ENCODE assay signal across 11 cellular contexts in genomic region chr3:196399485-196399945, GRCh38. TPM values are rescaled to one million over a fixed set of nuclear protein-coding genes. Genes with fewer than 3 reads are reported as not detected.
DNase-seq lines count a peak whose midpoint lies in the region; TF ChIP-seq lines count a peak whose summit lies in the region.
"Had no signal": no experiment of that assay in that cellular context is flagged by ENCODE, and none has a peak within 500 bp of the region (broad histone marks: within the 10 kb centered on the region; RNA-seq: fewer than 3 reads in every experiment).

No MANE protein-coding gene starts in this region.

- H3K27me3 ChIP-seq in GM23248 (replicated peaks; ENCODE audit: insufficient read depth) (no peaks in the 10 kb centered on the region), mammary epithelial cell (ENCODE audit: insufficient read depth, low read length) (no peaks in the 10 kb centered on the region), esophagus muscularis mucosa (no peaks in the 10 kb centered on the region)

- H3K79me2 ChIP-seq in GM23248 (ENCODE audit: insufficient read depth), result peaks cover 75% of the 10 kb centered on the region
- peaks cover 8% of the 10 kb centered on the region for H3K79me2 ChIP-seq in mammary epithelial cell (ENCODE audit: insufficient read depth, low read length)

- H3K4me2 ChIP-seq in GM23248 (ENCODE audit: unreplicated experiment), result no peak overlapping the region
- H3K4me2 ChIP-seq in mammary epithelial cell (ENCODE audit: insufficient read depth, low read depth, low read length), result no peak overlapping the region

- BruUV-seq in mammary epithelial cell (replicated peaks; lab: Mats Ljungman, UMichigan), result no TSS peak

- CTCF ChIA-PET in mammary epithelial cell (lab: Charles Lee; ENCODE audit: low non-redundant PET), result no interaction called here

- H2AFZ ChIP-seq in GM23248, result no peak overlapping the region
- no peak overlapping the region for H2AFZ ChIP-seq in mammary epithelial cell (ENCODE audit: low read depth, low read length)

- dilution Hi-C loops in mammary epithelial cell (cut with HindIII; ENCODE audit: low sequenced_read_pairs), result no loop called here

- peaks cover 15% of the 10 kb centered on the region; the same call in 1 of the 2 replicates for H3K36me3 ChIP-seq in GM23248 (ENCODE audit: low read depth)
- peaks cover 4% of the 10 kb centered on the region for H3K36me3 ChIP-seq in mammary epithelial cell (ENCODE audit: insufficient read depth, low read length)
- peaks cover 7 to 70% (median 42%) of the 10 kb centered on the region in 4 donors for H3K36me3 ChIP-seq in esophagus muscularis mucosa

- no peak overlapping the region for H3K9ac ChIP-seq in GM23248
- H3K9ac ChIP-seq in mammary epithelial cell (ENCODE audit: insufficient read depth, low read length), result no peak overlapping the region

- WGBS in GM23248 (ENCODE audit: low coverage in 1 of 2, low lambda C conversion rate in 2 of 2, missing lambda C conversion rate in 2 of 2), 2 experiments, result 90 to 97% methylated on average over 3 of the region's 3 CpGs
- 79% methylated on average over 3 of the region's 3 CpGs for WGBS in mammary epithelial cell (ENCODE audit: low coverage, missing lambda C conversion rate)
- 86% methylated on average over 3 of the region's 3 CpGs for WGBS in esophagus muscularis mucosa

- H3K27ac ChIP-seq in GM23248 (no peak overlapping the region), mammary epithelial cell (ENCODE audit: insufficient read depth, low read depth, low read length) (no peak overlapping the region), esophagus muscularis mucosa (replicated peaks in 1 of 4) (no peak overlapping the region)
- H3K27ac ChIP-seq: HL-60 had no signal

- intact Hi-C loops in mammary epithelial cell (cut with micrococcal nuclease), result no loop called here
- intact Hi-C loops in esophagus muscularis mucosa (cut with DNase I), result no loop called here

- no peaks in the 10 kb centered on the region for H4K20me1 ChIP-seq in GM23248 (ENCODE audit: insufficient read depth)
- no peaks in the 10 kb centered on the region for H4K20me1 ChIP-seq in mammary epithelial cell (ENCODE audit: insufficient read depth, low read length)

- TF ChIP-seq POLR2A in esophagus muscularis mucosa (IDR thresholded peaks at IDR 0.05; ENCODE audit: low read depth), result no peak

- H3K4me1 ChIP-seq in GM23248 (ENCODE audit: insufficient read depth), result peaks cover 8% of the 10 kb centered on the region
- H3K4me1 ChIP-seq in mammary epithelial cell (ENCODE audit: insufficient read depth, low read length), result peaks cover 10% of the 10 kb centered on the region
- no peaks in the 10 kb centered on the region for H3K4me1 ChIP-seq in esophagus muscularis mucosa

- H3K4me3 ChIP-seq in GM23248 (no peak overlapping the region), mammary epithelial cell (replicated peaks in 1 of 3; ENCODE audit: insufficient read depth in 1 of 3, low read depth in 2 of 3, low read length in 3 of 3) (no peak overlapping the region), esophagus muscularis mucosa (no peak overlapping the region)

- DNase-seq in GM23248 (peak; percentile 56), NCI-H460 (ENCODE audit: extremely low read depth, low read depth) (peak; percentile 12), mammary epithelial cell (peak; percentile 29), myocyte (ENCODE audit: low read depth) (peak; percentile 93), esophagus muscularis mucosa (ENCODE audit: extremely low spot score) (no peak), DMS79 (lab: John Stamatoyannopoulos, UW) (no peak)
- DNase-seq in effector CD8-positive, alpha-beta T cell (lab: John Stamatoyannopoulos, UW), result no peak
- DNase-seq: DMS 273 treated with DMSO at 0.1 percent for 48 hours; stimulated activated CD4-positive, alpha-beta T cell treated with anti-CD3 and anti-CD28 coated beads, Interleukin-1b, Interleukin-23, amount 100 ng/mL, for 48 hours; stimulated activated naive CD4-positive, alpha-beta T cell treated with Interleukin-2 at 50 U/mL for 16 hours had no signal

- in situ Hi-C loops in GM23248 (cut with MboI), result no loop called here
- in situ Hi-C loops in mammary epithelial cell (cut with MboI; ENCODE audit: low sequenced_read_pairs in 2 of 2), result no loop called here

- H3F3A ChIP-seq in GM23248 (ENCODE audit: insufficient read depth), result no peaks in the 10 kb centered on the region

- TF ChIP-seq CTCF in mammary epithelial cell (conservative IDR thresholded peaks at IDR 0.05 in 1 of 2, IDR thresholded peaks at IDR 0.05 in 1 of 2; ENCODE audit: extremely low read depth in 1 of 2, insufficient read depth in 1 of 2, low read depth in 1 of 2, low read length in 2 of 2), result no peak
- TF ChIP-seq CTCF in esophagus muscularis mucosa (IDR thresholded peaks at IDR 0.05), result no peak

- no peaks in the 10 kb centered on the region for H3K9me3 ChIP-seq in GM23248 (ENCODE audit: low read depth)
- H3K9me3 ChIP-seq in mammary epithelial cell (replicated peaks; ENCODE audit: insufficient read depth, low read length), result no peaks in the 10 kb centered on the region
- no peaks in the 10 kb centered on the region for H3K9me3 ChIP-seq in esophagus muscularis mucosa

- H3K9me2 ChIP-seq in GM23248 (ENCODE audit: insufficient read depth), result no peaks in the 10 kb centered on the region

- TF ChIP-seq EP300 in esophagus muscularis mucosa (IDR thresholded peaks at IDR 0.05), result no peak

RNA-seq across cellular contexts. Expression of gene UBXN7, which starts 32.7 kb away (rescaled TPM):
- 13.9 and 19.1 TPM in 2 replicates for total RNA-seq in GM23248 (2014; rRNA removed; shearing (Covaris generic))
- polyA plus RNA-seq in GM23248 (2016; fragmentation: Nextera tagmentation; extraction: Ambion mirVana) (38.7 and 40.2 TPM in 2 replicates), mammary epithelial cell (15.5 TPM)
- 10.3 and 10.8 TPM in 2 replicates for total RNA-seq in NCI-H460 (2014; rRNA removed; shearing (Covaris generic))
- 4.2 and 4.5 TPM in 2 replicates for polyA plus RNA-seq in NCI-H460 (2014; cell fraction: nucleus; rRNA removed)
- total RNA-seq in mammary epithelial cell (10 to 100 TPM; 17.7 to 57.3 TPM), myocyte (10.5 and 13.3 TPM in 2 replicates), esophagus muscularis mucosa (10 to 100 TPM; 15.6 to 23.7 (median 17.2) TPM)
- 40.1 TPM for polyA minus RNA-seq in mammary epithelial cell
- 9.1 TPM for polyA plus RNA-seq in myocyte (2012)

Comparison
In these comparisons a context has a peak if more than half of its experiments do, and no peak if none do; other contexts are left out.
1. DNase-seq: peak in GM23248 (single experiment), NCI-H460 (single experiment), mammary epithelial cell (single experiment) and myocyte (single experiment); none in effector CD8-positive, alpha-beta T cell (single experiment), esophagus muscularis mucosa (single experiment) and DMS79 (single experiment).